Comparison of ENCODE assay signal across 14 cellular contexts in genomic region chr13:62524061-62524460, GRCh38.
A peak's percentile ranks its signal among the peaks of the same experiment; 100 is the strongest.
DNase-seq lines count a peak whose midpoint lies in the region; ATAC-seq lines count a peak whose summit lies in the region.
"Had no signal": no experiment of that assay in that cellular context is flagged by ENCODE, and none has a peak within 500 bp of the region (broad histone marks: within the 10 kb centered on the region; RNA-seq: fewer than 3 reads in every experiment).

No MANE protein-coding gene starts in this region.

- no peak overlapping the region for H3K4me3 Mint-ChIP-seq in T-helper 17 cell
- H3K4me3 Mint-ChIP-seq in effector memory CD8-positive, alpha-beta T cell = no peak overlapping the region
- H3K4me3 Mint-ChIP-seq: activated naive CD4-positive, alpha-beta T cell treated with anti-CD3 and anti-CD28 coated beads, Interleukin-2, amount 50 U/mL, for 24 hours; central memory CD8-positive, alpha-beta T cell had no signal

- ATAC-seq in GM18502 (IDR thresholded peaks at IDR 0.05; ENCODE audit: poor library complexity, unreplicated experiment) = peak; percentile 86
- ATAC-seq in GM21360 (IDR thresholded peaks at IDR 0.05; ENCODE audit: unreplicated experiment) = peak; percentile 82
- ATAC-seq in HG02798 (IDR thresholded peaks at IDR 0.05; ENCODE audit: poor library complexity, unreplicated experiment) = peak; percentile 89
- ATAC-seq in HG03432 (IDR thresholded peaks at IDR 0.05; ENCODE audit: unreplicated experiment) = peak; percentile 84
- ATAC-seq in T-helper 17 cell = no peak
- ATAC-seq in effector memory CD8-positive, alpha-beta T cell (replicated peaks) = no peak

- no peaks in the 10 kb centered on the region for H3K27me3 Mint-ChIP-seq in T-helper 17 cell
- H3K27me3 Mint-ChIP-seq in effector memory CD8-positive, alpha-beta T cell = no peaks in the 10 kb centered on the region
- H3K27me3 Mint-ChIP-seq: activated naive CD4-positive, alpha-beta T cell treated with anti-CD3 and anti-CD28 coated beads, Interleukin-2, amount 50 U/mL, for 24 hours; central memory CD8-positive, alpha-beta T cell had no signal

- H3K36me3 Mint-ChIP-seq in T-helper 17 cell (ENCODE audit: low read depth) = no peaks in the 10 kb centered on the region
- no peaks in the 10 kb centered on the region for H3K36me3 Mint-ChIP-seq in effector memory CD8-positive, alpha-beta T cell (ENCODE audit: insufficient read depth)
- H3K36me3 Mint-ChIP-seq: activated naive CD4-positive, alpha-beta T cell treated with anti-CD3 and anti-CD28 coated beads, Interleukin-2, amount 50 U/mL, for 24 hours had no signal

- DNase-seq in T-helper 17 cell (no peak), activated gamma-delta T cell treated with Interleukin-2 at 50 U/mL for 16 hours (no peak), iPS-NIHi11 (ENCODE audit: low spot score) (no peak)
- no peak for DNase-seq in effector memory CD8-positive, alpha-beta T cell
- DNase-seq: erythroblast, MG63, occipital lobe, T-helper 9 cell had no signal

- H3K4me1 Mint-ChIP-seq in T-helper 17 cell = no peaks in the 10 kb centered on the region
- H3K4me1 Mint-ChIP-seq in effector memory CD8-positive, alpha-beta T cell (ENCODE audit: low read depth in 2 of 2) = no peaks in the 10 kb centered on the region
- H3K4me1 Mint-ChIP-seq: activated naive CD4-positive, alpha-beta T cell treated with anti-CD3 and anti-CD28 coated beads, Interleukin-2, amount 50 U/mL, for 24 hours; central memory CD8-positive, alpha-beta T cell had no signal

- H3K9me3 ChIP-seq in T-helper 17 cell (ENCODE audit: control insufficient read depth, low read length, poor library complexity, severe bottlenecking) = no peaks in the 10 kb centered on the region
- H3K9me3 ChIP-seq: MG63 had no signal

- peaks cover 9 to 21% of the 10 kb centered on the region in 2 donors for H3K9me3 Mint-ChIP-seq in effector memory CD8-positive, alpha-beta T cell
- H3K9me3 Mint-ChIP-seq: activated naive CD4-positive, alpha-beta T cell treated with anti-CD3 and anti-CD28 coated beads, Interleukin-2, amount 50 U/mL, for 24 hours had no signal

- no peak overlapping the region for H3K27ac Mint-ChIP-seq in T-helper 17 cell
- no peak overlapping the region for H3K27ac Mint-ChIP-seq in effector memory CD8-positive, alpha-beta T cell
- H3K27ac Mint-ChIP-seq: activated naive CD4-positive, alpha-beta T cell treated with anti-CD3 and anti-CD28 coated beads, Interleukin-2, amount 50 U/mL, for 24 hours had no signal

Comparison
In these comparisons a context has a peak if more than half of its experiments do, and no peak if none do; other contexts are left out.
1. ATAC-seq: peak in GM18502 (single experiment), GM21360 (single experiment), HG02798 (single experiment) and HG03432 (single experiment); none in T-helper 17 cell (single experiment) and effector memory CD8-positive, alpha-beta T cell (single experiment).